ENCODE assay signal across 8 cellular contexts in genomic region chr12:2796187-2796663, GRCh38. TPM values are rescaled to one million over a fixed set of nuclear protein-coding genes. Genes with fewer than 3 reads are reported as not detected.
DNase-seq lines count a peak whose midpoint lies in the region; ATAC-seq and TF ChIP-seq lines count a peak whose summit lies in the region.

No MANE protein-coding gene starts in this region.

- TF ChIP-seq CTCF in DND-41 (IDR thresholded peaks at IDR 0.05; ENCODE audit: borderline replicate concordance, extremely low read depth, low read length, poor library complexity, severe bottlenecking) (peak; percentile 26), KMS-11 (conservative IDR thresholded peaks at IDR 0.05; ENCODE audit: low read depth, low read length) (no peak), mammary epithelial cell (conservative IDR thresholded peaks at IDR 0.05 in 1 of 2, IDR thresholded peaks at IDR 0.05 in 1 of 2; ENCODE audit: extremely low read depth in 1 of 2, insufficient read depth in 1 of 2, low read depth in 1 of 2, low read length in 2 of 2) (peak in 1 of 2 donors; percentile 42)

- H3K27ac ChIP-seq in DND-41 (ENCODE audit: low read length) (peak overlapping the region; percentile 64), KMS-11 (no peak overlapping the region), mammary epithelial cell (ENCODE audit: insufficient read depth, low read depth, low read length) (no peak overlapping the region)

- no peaks in the 10 kb centered on the region for H3K9me3 Mint-ChIP-seq in memory B cell

- H3K27me3 Mint-ChIP-seq in memory B cell = no peaks in the 10 kb centered on the region

- peaks cover 54% of the 10 kb centered on the region for H3K36me3 ChIP-seq in DND-41 (ENCODE audit: insufficient read depth, low read length)
- H3K36me3 ChIP-seq in KMS-11 (ENCODE audit: insufficient read depth) = peaks cover 19% of the 10 kb centered on the region; the same call in 1 of the 2 replicates
- peaks cover 34% of the 10 kb centered on the region for H3K36me3 ChIP-seq in mammary epithelial cell (ENCODE audit: insufficient read depth, low read length)

- H3K27me3 ChIP-seq in DND-41 (ENCODE audit: insufficient read depth, low read length, poor library complexity) (no peaks in the 10 kb centered on the region), KMS-11 (ENCODE audit: insufficient read depth, low read depth) (no peaks in the 10 kb centered on the region), mammary epithelial cell (ENCODE audit: insufficient read depth, low read length) (no peaks in the 10 kb centered on the region)

- H3K79me2 ChIP-seq in DND-41 (ENCODE audit: insufficient read depth, low read length) (peaks cover 44% of the 10 kb centered on the region), KMS-11 (ENCODE audit: insufficient read depth, low read depth) (peaks cover 30% of the 10 kb centered on the region), mammary epithelial cell (ENCODE audit: insufficient read depth, low read length) (peaks cover 46% of the 10 kb centered on the region)

- dilution Hi-C loops in mammary epithelial cell (cut with HindIII; ENCODE audit: low sequenced_read_pairs) = no loop called here

- DNase-seq in DND-41 = no peak
- DNase-seq in mammary epithelial cell = peak; percentile 21
- no peak for DNase-seq in memory B cell (ENCODE audit: low spot score in 2 of 2)
- no peak for DNase-seq in NCI-H226
- DNase-seq in NK-92 (lab: John Stamatoyannopoulos, UW; ENCODE audit: unreplicated experiment) = no peak

- H3K27ac Mint-ChIP-seq in memory B cell = peak overlapping the region; percentile 86

- in situ Hi-C loops in mammary epithelial cell (cut with MboI; ENCODE audit: low sequenced_read_pairs in 2 of 2) = no loop called here

- ATAC-seq in DND-41 (ENCODE audit: insufficient read depth, low read depth) (no peak), memory B cell (ENCODE audit: low read depth) (no peak), GM19035 (IDR thresholded peaks at IDR 0.05; ENCODE audit: unreplicated experiment) (no peak), HG03280 (IDR thresholded peaks at IDR 0.05; ENCODE audit: unreplicated experiment) (no peak)

- H3K4me1 Mint-ChIP-seq in memory B cell = peaks cover 18% of the 10 kb centered on the region

- WGBS in mammary epithelial cell (ENCODE audit: low coverage, missing lambda C conversion rate) = 1% methylated on average over 14 of the region's 14 CpGs

- BruUV-seq in mammary epithelial cell (replicated peaks; lab: Mats Ljungman, UMichigan) = no TSS peak

- peak overlapping the region; percentile 77 for H3K9ac ChIP-seq in DND-41 (ENCODE audit: low read depth, low read length)
- peak overlapping the region; percentile 41; the same call in 1 of the 2 replicates for H3K9ac ChIP-seq in KMS-11
- peak overlapping the region; percentile 63 for H3K9ac ChIP-seq in mammary epithelial cell (ENCODE audit: insufficient read depth, low read length)

- H3K36me3 Mint-ChIP-seq in memory B cell = peaks cover 17% of the 10 kb centered on the region

- H3K9me3 ChIP-seq in DND-41 (ENCODE audit: insufficient read depth, low read length, severe bottlenecking) = no peaks in the 10 kb centered on the region
- H3K9me3 ChIP-seq in mammary epithelial cell (replicated peaks; ENCODE audit: insufficient read depth, low read length) = no peaks in the 10 kb centered on the region

- H2AFZ ChIP-seq in DND-41 (ENCODE audit: low read depth, low read length) = peak overlapping the region; percentile 64
- no peak overlapping the region for H2AFZ ChIP-seq in KMS-11 (ENCODE audit: low read depth)
- peak overlapping the region; percentile 93 for H2AFZ ChIP-seq in mammary epithelial cell (ENCODE audit: low read depth, low read length)

- H3K4me1 ChIP-seq in DND-41 (ENCODE audit: insufficient read depth, low read length) (peaks cover 28% of the 10 kb centered on the region), KMS-11 (ENCODE audit: low read depth, poor library complexity, severe bottlenecking) (peaks cover 13% of the 10 kb centered on the region), mammary epithelial cell (ENCODE audit: insufficient read depth, low read length) (peaks cover 37% of the 10 kb centered on the region)

- H4K20me1 ChIP-seq in DND-41 (ENCODE audit: insufficient read depth, low read length) = peaks cover 47% of the 10 kb centered on the region
- H4K20me1 ChIP-seq in KMS-11 (ENCODE audit: insufficient read depth) = peaks cover 21% of the 10 kb centered on the region
- no peaks in the 10 kb centered on the region for H4K20me1 ChIP-seq in mammary epithelial cell (ENCODE audit: insufficient read depth, low read length)

- peak overlapping the region; percentile 90 for H3K4me3 Mint-ChIP-seq in memory B cell

- CTCF ChIA-PET in mammary epithelial cell (lab: Charles Lee; ENCODE audit: low non-redundant PET) = no interaction called here

- H3K4me2 ChIP-seq in DND-41 (ENCODE audit: insufficient read depth, low read length) (peak overlapping the region; percentile 98), KMS-11 (peak overlapping the region; percentile 96), mammary epithelial cell (ENCODE audit: insufficient read depth, low read depth, low read length) (peak overlapping the region; percentile 95)

- peak overlapping the region; percentile 64 to 92 for H3K4me3 ChIP-seq in DND-41 (ENCODE audit: low read depth in 1 of 2, low read length in 2 of 2)
- H3K4me3 ChIP-seq in KMS-11 (IDR thresholded peaks at IDR 0.05; ENCODE audit: insufficient read depth, low read depth, low read length) = no peak overlapping the region
- peak overlapping the region; percentile 74 to 89 (median 87) for H3K4me3 ChIP-seq in mammary epithelial cell (replicated peaks in 1 of 3; ENCODE audit: insufficient read depth in 1 of 3, low read depth in 2 of 3, low read length in 3 of 3)

- intact Hi-C loops in mammary epithelial cell (cut with micrococcal nuclease) = no loop called here

RNA-seq across cellular contexts. Expression of gene FKBP4, which starts 1.5 kb away (rescaled TPM):
- 100 to 1,000 TPM in 1 of 2 donors, 10 to 100 TPM in 1; 53.5 to 111 TPM for total RNA-seq in mammary epithelial cell
- polyA plus RNA-seq in mammary epithelial cell = 80.6 TPM
- 93.5 TPM for polyA minus RNA-seq in mammary epithelial cell

RNA-seq across cellular contexts. Expression of gene ITFG2, which starts 16.2 kb away (rescaled TPM):
- 10 to 100 TPM; 15.2 to 25.9 TPM for total RNA-seq in mammary epithelial cell
- 16.8 TPM for polyA plus RNA-seq in mammary epithelial cell
- polyA minus RNA-seq in mammary epithelial cell = 120 TPM

RNA-seq across cellular contexts. Expression of gene NRIP2, which starts 38.6 kb away (rescaled TPM):
- total RNA-seq in mammary epithelial cell = not detected
- not detected for polyA plus RNA-seq in mammary epithelial cell
- polyA minus RNA-seq in mammary epithelial cell = not detected
